ENCODE assay signal across 8 cellular contexts in genomic region chr5:218457-219289, GRCh38. TPM values are rescaled to one million over a fixed set of nuclear protein-coding genes. Genes with fewer than 3 reads are reported as not detected.
DNase-seq lines count a peak whose midpoint lies in the region; ATAC-seq and TF ChIP-seq lines count a peak whose summit lies in the region.

No MANE protein-coding gene starts in this region.

- H3K36me3 Mint-ChIP-seq in CD4-positive, CD25-positive, alpha-beta regulatory T cell: peaks cover 16% of the 10 kb centered on the region
- H3K36me3 Mint-ChIP-seq in stimulated activated memory B cell treated with anti-CD40 and anti-IgM and Interleukin-4, amounts not matched to agents 10 μg/mL and 1 μg/mL and 100 μg/mL, for 72 hours: peaks cover 19% of the 10 kb centered on the region

- peak overlapping the region; percentile 94 for H3K4me3 ChIP-seq in CD4-positive, CD25-positive, alpha-beta regulatory T cell (ENCODE audit: low read depth, low read length)
- H3K4me3 ChIP-seq in SK-N-MC: peak overlapping the region; percentile 98
- H3K4me3 ChIP-seq in right lobe of liver: peak overlapping the region; percentile 91 to 98 (median 97)

- peaks cover 37% of the 10 kb centered on the region for H3K4me1 ChIP-seq in CD4-positive, CD25-positive, alpha-beta regulatory T cell (ENCODE audit: control insufficient read depth, insufficient read depth, low read length, poor library complexity, severe bottlenecking)
- peaks cover 0 to 32% (median 7%) of the 10 kb centered on the region in 4 donors for H3K4me1 ChIP-seq in right lobe of liver

- TF ChIP-seq CTCF in right lobe of liver (IDR thresholded peaks at IDR 0.05): peak in 1 of 4 donors; percentile 4

- ATAC-seq in CD4-positive, CD25-positive, alpha-beta regulatory T cell (ENCODE audit: low read depth in 2 of 2): peak; percentile 5 to 12
- ATAC-seq in GM19351 (IDR thresholded peaks at IDR 0.05; ENCODE audit: unreplicated experiment) (peak; percentile 23), HG03432 (IDR thresholded peaks at IDR 0.05; ENCODE audit: unreplicated experiment) (peak; percentile 27), right lobe of liver (peak; percentile 44 to 68 (median 68))
- ATAC-seq in stimulated activated memory B cell treated with anti-CD40 and anti-IgM and Interleukin-4, amounts not matched to agents 10 μg/mL and 1 μg/mL and 100 μg/mL, for 72 hours: peak; percentile 60

- TF ChIP-seq POLR2A in right lobe of liver (IDR thresholded peaks at IDR 0.05): peak; percentile 3

- H3K27me3 ChIP-seq in CD4-positive, CD25-positive, alpha-beta regulatory T cell (ENCODE audit: control insufficient read depth, insufficient read depth, low read length): no peaks in the 10 kb centered on the region
- H3K27me3 ChIP-seq in right lobe of liver: no peaks in the 10 kb centered on the region

- peaks cover 28 to 71% (median 56%) of the 10 kb centered on the region in 4 donors for H3K4me1 Mint-ChIP-seq in CD4-positive, CD25-positive, alpha-beta regulatory T cell
- peaks cover 79% of the 10 kb centered on the region for H3K4me1 Mint-ChIP-seq in stimulated activated memory B cell treated with anti-CD40 and anti-IgM and Interleukin-4, amounts not matched to agents 10 μg/mL and 1 μg/mL and 100 μg/mL, for 72 hours

- 0% methylated on average over 3 of the region's 73 CpGs for WGBS in right lobe of liver (ENCODE audit: insufficient coverage, low coverage, low lambda C conversion rate, missing lambda C conversion rate)

- H3K4me3 Mint-ChIP-seq in CD4-positive, CD25-positive, alpha-beta regulatory T cell: peak overlapping the region; percentile 94 to 99 (median 96)
- H3K4me3 Mint-ChIP-seq in stimulated activated memory B cell treated with anti-CD40 and anti-IgM and Interleukin-4, amounts not matched to agents 10 μg/mL and 1 μg/mL and 100 μg/mL, for 72 hours: peak overlapping the region; percentile 91

- H3K27ac Mint-ChIP-seq in CD4-positive, CD25-positive, alpha-beta regulatory T cell: peak overlapping the region; percentile 88 to 98 (median 97)
- peak overlapping the region; percentile 89 for H3K27ac Mint-ChIP-seq in stimulated activated memory B cell treated with anti-CD40 and anti-IgM and Interleukin-4, amounts not matched to agents 10 μg/mL and 1 μg/mL and 100 μg/mL, for 72 hours

- peaks cover 3% of the 10 kb centered on the region for H3K36me3 ChIP-seq in CD4-positive, CD25-positive, alpha-beta regulatory T cell (ENCODE audit: control insufficient read depth, insufficient read depth, low read length)
- peaks cover 14% of the 10 kb centered on the region for H3K36me3 ChIP-seq in SK-N-MC (ENCODE audit: insufficient read depth, low read length)
- peaks cover 0 to 2% (median 0%) of the 10 kb centered on the region in 4 donors for H3K36me3 ChIP-seq in right lobe of liver

- H3K27me3 Mint-ChIP-seq in CD4-positive, CD25-positive, alpha-beta regulatory T cell: peaks cover 6% of the 10 kb centered on the region
- H3K27me3 Mint-ChIP-seq in stimulated activated memory B cell treated with anti-CD40 and anti-IgM and Interleukin-4, amounts not matched to agents 10 μg/mL and 1 μg/mL and 100 μg/mL, for 72 hours: no peaks in the 10 kb centered on the region

- intact Hi-C loops in right lobe of liver (cut with DNase I): no loop called here

- DNase-seq in CD4-positive, CD25-positive, alpha-beta regulatory T cell: peak; percentile 6 to 27 (median 15)
- DNase-seq in SK-N-MC (ENCODE audit: low read depth, low spot score) (no peak), right lobe of liver (peak; percentile 60 to 76 (median 66)), cerebellar cortex (ENCODE audit: low spot score) (no peak)

- H3K9me3 ChIP-seq in CD4-positive, CD25-positive, alpha-beta regulatory T cell (ENCODE audit: control insufficient read depth in 2 of 2, low read length in 2 of 2): no peaks in the 10 kb centered on the region
- H3K9me3 ChIP-seq in SK-N-MC (ENCODE audit: low read depth, low read length) (no peaks in the 10 kb centered on the region), right lobe of liver (no peaks in the 10 kb centered on the region)

- H3K9ac ChIP-seq in SK-N-MC (ENCODE audit: insufficient read length): peak overlapping the region; percentile 93

- H3K27ac ChIP-seq in CD4-positive, CD25-positive, alpha-beta regulatory T cell (ENCODE audit: insufficient read depth, low read length, poor library complexity, severe bottlenecking): peak overlapping the region; percentile 84
- H3K27ac ChIP-seq in SK-N-MC: no peak overlapping the region
- peak overlapping the region; percentile 39 for H3K27ac ChIP-seq in cingulate gyrus (ENCODE audit: low read depth, low read length)
- peak overlapping the region; percentile 92 to 94 (median 93) for H3K27ac ChIP-seq in right lobe of liver

- H3K9me3 Mint-ChIP-seq in CD4-positive, CD25-positive, alpha-beta regulatory T cell: no peaks in the 10 kb centered on the region
- H3K9me3 Mint-ChIP-seq in stimulated activated memory B cell treated with anti-CD40 and anti-IgM and Interleukin-4, amounts not matched to agents 10 μg/mL and 1 μg/mL and 100 μg/mL, for 72 hours: no peaks in the 10 kb centered on the region

RNA-seq across cellular contexts. Expression of gene SDHA, which starts 0.6 kb away (rescaled TPM):
- 246 TPM for total RNA-seq in CD4-positive, CD25-positive, alpha-beta regulatory T cell
- polyA plus RNA-seq in CD4-positive, CD25-positive, alpha-beta regulatory T cell: 100 to 1,000 TPM; 211 to 290 (median 229) TPM
- total RNA-seq in right lobe of liver: 100 to 1,000 TPM; 165 to 223 (median 188) TPM

RNA-seq across cellular contexts. Expression of gene CCDC127, which starts 0.7 kb away (rescaled TPM):
- total RNA-seq in CD4-positive, CD25-positive, alpha-beta regulatory T cell: 4.0 TPM
- polyA plus RNA-seq in CD4-positive, CD25-positive, alpha-beta regulatory T cell: 1 to 10 TPM; 3.2 to 5.7 (median 4.4) TPM
- 1 to 10 TPM; 1.2 to 3.6 (median 2.2) TPM for total RNA-seq in right lobe of liver

RNA-seq across cellular contexts. Expression of gene LRRC14B, which starts 27.4 kb away (rescaled TPM):
- total RNA-seq in CD4-positive, CD25-positive, alpha-beta regulatory T cell: not detected
- not detected for polyA plus RNA-seq in CD4-positive, CD25-positive, alpha-beta regulatory T cell
- total RNA-seq in right lobe of liver: not detected

RNA-seq across cellular contexts. Expression of gene PDCD6, which starts 52.8 kb away (rescaled TPM):
- total RNA-seq in CD4-positive, CD25-positive, alpha-beta regulatory T cell: 55.3 TPM
- polyA plus RNA-seq in CD4-positive, CD25-positive, alpha-beta regulatory T cell: 100 to 1,000 TPM; 218 to 245 (median 231) TPM
- total RNA-seq in right lobe of liver: 10 to 100 TPM; 33.4 to 52.2 (median 41.3) TPM

Comparison
In these comparisons a context has a peak if more than half of its experiments do, and no peak if none do; other contexts are left out.
1. ATAC-seq: peak in every context shown above with its lines; median percentile 68 in right lobe of liver; 60 in stimulated activated memory B cell treated with anti-CD40 and anti-IgM and Interleukin-4, amounts not matched to agents 10 μg/mL and 1 μg/mL and 100 μg/mL, for 72 hours; 27 in HG03432; 23 in GM19351; 8 in CD4-positive, CD25-positive, alpha-beta regulatory T cell.
2. DNase-seq: peak in CD4-positive, CD25-positive, alpha-beta regulatory T cell (3 of 3) and right lobe of liver (3 of 3); none in SK-N-MC (single experiment) and cerebellar cortex (single experiment).
3. Peak in every context shown above with its lines, with median percentiles within 50 percentile points of each other: H3K4me3 ChIP-seq.